ENCODE assay signal across 8 cellular contexts in the genomic region with DNA sequence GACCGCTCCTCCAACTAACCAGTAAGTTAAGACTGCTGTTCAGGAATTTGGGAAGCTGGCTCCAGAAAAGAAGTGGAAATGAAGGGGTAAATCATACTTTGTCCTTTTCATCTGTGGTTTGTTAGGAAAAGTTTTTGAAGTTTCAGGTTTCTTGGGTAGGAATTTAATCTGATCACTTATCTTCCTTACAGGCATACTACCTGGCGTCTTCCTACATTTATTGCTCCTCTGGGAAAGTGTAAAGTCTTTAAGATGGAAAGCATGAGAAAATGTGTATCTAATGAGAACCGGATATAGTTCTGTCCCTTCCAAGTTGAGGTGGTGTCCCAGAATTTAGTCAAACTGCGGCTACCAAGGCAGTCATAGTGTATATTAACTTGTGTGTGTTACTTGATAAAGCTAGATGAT. TPM values are rescaled to one million over a fixed set of nuclear protein-coding genes. Genes with fewer than 3 reads are reported as not detected.
DNase-seq lines count a peak whose midpoint lies in the region; ATAC-seq and TF ChIP-seq lines count a peak whose summit lies in the region.

No MANE protein-coding gene starts in this region.

- H3K9me3 Mint-ChIP-seq in T-cell: no peaks in the 10 kb centered on the region

- POLR2A ChIA-PET in T-cell (lab: Charles Lee): interaction anchor here in 1 of 2 donors (0.6 to 1.8 kb wide), 3 partner anchors 14 to 29 kb away, joined by 3 to 19 read pairs (median 3); no protein-coding TSS in a partner anchor

- H3K27me3 Mint-ChIP-seq in T-cell: peaks cover 0 to 2% of the 10 kb centered on the region in 2 donors

- in situ Hi-C loops in KBM-7 (cut with MboI; ENCODE audit: low pct_unique_long_range_greater_than_20kb, low sequenced_read_pairs): no loop called here

- CTCF ChIA-PET in T-cell (lab: Charles Lee): interaction anchor here in 1 of 2 donors (1.1 to 2.5 kb wide), 2 partner anchors 15 to 131 kb away, joined by 4 to 9 read pairs; no protein-coding TSS in a partner anchor

- peak; percentile 31 for DNase-seq in GM12865 (ENCODE audit: low read depth)
- no peak for DNase-seq in T-cell
- DNase-seq in foreskin fibroblast: no peak
- no peak for DNase-seq in retinal pigment epithelial cell (ENCODE audit: low read depth)
- no peak for DNase-seq in SKM-1 (lab: John Stamatoyannopoulos, UW; ENCODE audit: unreplicated experiment)
- no peak for DNase-seq in KBM-7

- no peak for TF ChIP-seq CTCF in GM12865 (IDR thresholded peaks at IDR 0.05; ENCODE audit: insufficient read depth, low read depth, low read length, missing control alignments)
- TF ChIP-seq CTCF in foreskin fibroblast (IDR thresholded peaks at IDR 0.05; ENCODE audit: low read depth, low read length): no peak
- TF ChIP-seq CTCF in retinal pigment epithelial cell (conservative IDR thresholded peaks at IDR 0.05; ENCODE audit: low read depth, low read length): no peak

- peak overlapping the region; percentile 75 for H3K4me3 ChIP-seq in GM12865 (ENCODE audit: low read depth, low read length)
- peak overlapping the region; percentile 67 to 97 for H3K4me3 ChIP-seq in foreskin fibroblast (ENCODE audit: low read depth in 1 of 2, low read length in 2 of 2)
- H3K4me3 ChIP-seq in retinal pigment epithelial cell (ENCODE audit: low read length): peak overlapping the region; percentile 85

- H3K4me3 Mint-ChIP-seq in T-cell: peak overlapping the region; percentile 98 to 99 (median 99)

- H3K27ac Mint-ChIP-seq in T-cell: peak overlapping the region; percentile 96

- H3K36me3 Mint-ChIP-seq in T-cell: peaks cover 3% of the 10 kb centered on the region

- ATAC-seq in T-cell (replicated peaks in 1 of 4) (no peak), HG03135 (IDR thresholded peaks at IDR 0.05; ENCODE audit: unreplicated experiment) (no peak), HG02571 (IDR thresholded peaks at IDR 0.05; ENCODE audit: unreplicated experiment) (no peak)

- peaks cover 27 to 51% (median 42%) of the 10 kb centered on the region in 3 donors for H3K4me1 Mint-ChIP-seq in T-cell

RNA-seq across cellular contexts. Expression of gene RASA1, which starts 1.3 kb away (rescaled TPM):
- 10 to 100 TPM; 23.9 to 32.5 (median 24.7) TPM for total RNA-seq in T-cell
